Comparison of ENCODE assay signal across 19 cellular contexts in the genomic region with DNA sequence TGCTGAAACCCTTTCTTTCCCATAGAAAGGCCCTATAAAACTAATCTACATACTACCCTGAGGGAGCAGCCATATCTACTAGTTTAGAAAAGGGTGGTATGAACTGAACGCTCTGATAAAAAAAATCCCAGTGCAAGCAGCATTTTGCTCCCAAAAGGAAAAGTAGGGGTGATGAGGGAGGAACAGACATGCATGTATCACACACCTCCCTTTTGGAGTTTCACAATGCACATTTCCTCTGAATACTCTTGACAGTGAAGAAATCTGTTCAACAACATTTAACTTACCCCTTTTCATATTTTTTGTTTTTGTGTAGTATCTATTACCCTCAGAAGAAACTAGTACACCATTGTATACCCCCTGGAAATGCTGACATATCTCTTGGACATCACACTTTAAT.
DNase-seq lines count a peak whose midpoint lies in the region; ATAC-seq and TF ChIP-seq lines count a peak whose summit lies in the region.
"Had no signal": no experiment of that assay in that cellular context is flagged by ENCODE, and none has a peak within 500 bp of the region (broad histone marks: within the 10 kb centered on the region; RNA-seq: fewer than 3 reads in every experiment).

No MANE protein-coding gene starts in this region.

- TF ChIP-seq POLR2A in IMR-90 (IDR thresholded peaks at IDR 0.05; ENCODE audit: low read depth, low read length): no peak

- no peak overlapping the region for H2BK20ac ChIP-seq in IMR-90 (ENCODE audit: low read depth, low read length)

- DNase-seq in Ammon's horn (ENCODE audit: low spot score): peak; percentile 14
- DNase-seq in IMR-90: no peak
- no peak for DNase-seq in T-helper 17 cell
- DNase-seq in medulla oblongata (ENCODE audit: extremely low spot score): peak; percentile 25
- no peak for DNase-seq in SJCRH30
- no peak for DNase-seq in effector CD8-positive, alpha-beta T cell (lab: John Stamatoyannopoulos, UW)
- DNase-seq in NCI-H146 (lab: John Stamatoyannopoulos, UW): no peak
- DNase-seq: ACHN; activated CD4-positive, CD25-positive, alpha-beta regulatory T cell; activated gamma-delta T cell treated with Interleukin-2 at 50 U/mL for 16 hours; foreskin melanocyte; GOT3; NCI-H2081; NCI-H524 treated with DMSO at 0.1 percent for 48 hours; nephron progenitor cell; RPMI8226 had no signal

- no peak overlapping the region for H2AFZ ChIP-seq in IMR-90 (replicated peaks; ENCODE audit: low read length, poor library complexity)

- no peak for ATAC-seq in IMR-90 (ENCODE audit: low read depth)
- ATAC-seq in T-helper 17 cell: no peak
- no peak for ATAC-seq in HG03108 (IDR thresholded peaks at IDR 0.05; ENCODE audit: unreplicated experiment)

- H3K4me3 ChIP-seq in IMR-90 (ENCODE audit: insufficient read depth, low read depth, low read length): no peak overlapping the region
- no peak overlapping the region for H3K4me3 ChIP-seq in SJCRH30
- H3K4me3 ChIP-seq: lung had no signal

- no CpG with 5 or more reads among the region's 1 CpG for WGBS in IMR-90 (ENCODE audit: extremely low coverage in 2 of 2, insufficient read length in 1 of 2), 2 experiments

- no TSS peak for BruUV-seq in IMR-90 (replicated peaks; lab: Mats Ljungman, UMichigan)

- POLR2A ChIA-PET in IMR-90 (lab: Charles Lee; ENCODE audit: unreplicated experiment): no interaction called here

- H3K36me3 Mint-ChIP-seq in T-helper 17 cell (ENCODE audit: low read depth): no peaks in the 10 kb centered on the region

- CTCF ChIA-PET in IMR-90 (lab: Yijun Ruan, JAX): no interaction called here

- H3K4me2 ChIP-seq in IMR-90 (ENCODE audit: low read depth, low read length): no peak overlapping the region

- H3K4me3 Mint-ChIP-seq in T-helper 17 cell: no peak overlapping the region
- H3K4me3 Mint-ChIP-seq: nephron progenitor cell; T-helper 1 cell treated with Interleukin-12 subunit alpha and Interleukin-12 subunit beta and Interleukin-4 antibody, amounts not matched to agents 30 μg/mL and 1 μg/mL, for 36 hours had no signal

- no peak overlapping the region for H2BK15ac ChIP-seq in IMR-90 (ENCODE audit: low read depth, low read length)

- H2AK5ac ChIP-seq in IMR-90 (ENCODE audit: low read depth, low read length): no peak overlapping the region

- no peak for TF ChIP-seq CTCF in IMR-90 (conservative IDR thresholded peaks at IDR 0.05; ENCODE audit: low read depth, low read length)

- 0 out of 2 replicates have a peak overlapping the region, but pooled peaks have one; percentile 64 for H3K14ac ChIP-seq in IMR-90 (replicated peaks; ENCODE audit: low read depth, low read length)

- no peak overlapping the region for H2AK9ac ChIP-seq in IMR-90 (replicated peaks; ENCODE audit: low read depth, low read length, poor library complexity)

- in situ Hi-C loops in IMR-90 (cut with MboI; ENCODE audit: low sequenced_read_pairs): no loop called here

- H4K91ac ChIP-seq in IMR-90 (ENCODE audit: insufficient read depth, low read depth, low read length): no peak overlapping the region

- H3K36me3 ChIP-seq in IMR-90 (ENCODE audit: control insufficient read depth, insufficient read depth, low read length): no peaks in the 10 kb centered on the region
- no peaks in the 10 kb centered on the region for H3K36me3 ChIP-seq in SJCRH30

- no peak overlapping the region for H3K18ac ChIP-seq in IMR-90 (ENCODE audit: low read depth, low read length)

- H3K9ac ChIP-seq in IMR-90 (ENCODE audit: low read depth, low read length): no peak overlapping the region

- H3K27ac ChIP-seq in IMR-90 (ENCODE audit: insufficient read depth, low read length) (no peak overlapping the region), SJCRH30 (no peak overlapping the region)

- H4K5ac ChIP-seq in IMR-90 (ENCODE audit: low read depth, low read length): no peak overlapping the region

- peaks cover 5% of the 10 kb centered on the region; the same call in 1 of the 2 replicates for H3K9me3 ChIP-seq in IMR-90 (ENCODE audit: control insufficient read depth, insufficient read depth, low read length)
- H3K9me3 ChIP-seq in T-helper 17 cell (ENCODE audit: control insufficient read depth, low read length, poor library complexity, severe bottlenecking): no peaks in the 10 kb centered on the region
- H3K9me3 ChIP-seq in SJCRH30 (replicated peaks): no peaks in the 10 kb centered on the region

- H3K4me1 ChIP-seq in IMR-90 (ENCODE audit: control insufficient read depth, insufficient read depth, low read length) (peaks cover 8% of the 10 kb centered on the region), SJCRH30 (peaks cover 6% of the 10 kb centered on the region; the same call in 1 of the 2 replicates)

- no peak overlapping the region for H3K56ac ChIP-seq in IMR-90 (ENCODE audit: extremely low read depth, insufficient read depth, low read length)

- H3K27me3 ChIP-seq in IMR-90 (ENCODE audit: control insufficient read depth, insufficient read depth, low read length) (no peaks in the 10 kb centered on the region), SJCRH30 (no peaks in the 10 kb centered on the region)

- H4K20me1 ChIP-seq in IMR-90 (ENCODE audit: insufficient read depth, low read length): no peaks in the 10 kb centered on the region

- intact Hi-C loops in IMR-90 (cut with micrococcal nuclease): no loop called here

- TF ChIP-seq RAD21 in IMR-90 (IDR thresholded peaks at IDR 0.05; ENCODE audit: low read length): no peak

- H4K8ac ChIP-seq in IMR-90 (ENCODE audit: low read depth in 2 of 2, low read length in 2 of 2): 0 out of 4 replicates have a peak overlapping the region, but pooled peaks of 1 of the 2 experiments have one; percentile 62

- H3K27me3 Mint-ChIP-seq in T-helper 17 cell: no peaks in the 10 kb centered on the region

- no peaks in the 10 kb centered on the region for H3K4me1 Mint-ChIP-seq in T-helper 17 cell

- peak overlapping the region; percentile 32 for H3K27ac Mint-ChIP-seq in T-helper 17 cell
- H3K27ac Mint-ChIP-seq: T-helper 1 cell treated with Interleukin-12 subunit alpha and Interleukin-12 subunit beta and Interleukin-4 antibody, amounts not matched to agents 30 μg/mL and 1 μg/mL, for 36 hours had no signal

- no peak overlapping the region for H3K4ac ChIP-seq in IMR-90 (ENCODE audit: low read depth, low read length)

- no peaks in the 10 kb centered on the region for H3K9me1 ChIP-seq in IMR-90 (ENCODE audit: insufficient read depth, low read length)

- H3K23ac ChIP-seq in IMR-90 (ENCODE audit: low read depth, low read length): no peak overlapping the region

- no peaks in the 10 kb centered on the region for H3K79me1 ChIP-seq in IMR-90 (ENCODE audit: low read depth in 1 of 2, low read length in 2 of 2)

- no peak overlapping the region for H2BK120ac ChIP-seq in IMR-90 (ENCODE audit: low read depth, low read length)

- dilution Hi-C loops in IMR-90 (cut with HindIII; ENCODE audit: low sequenced_read_pairs, unreplicated experiment): no loop called here

- no peak overlapping the region for H2BK5ac ChIP-seq in IMR-90 (ENCODE audit: low read depth, low read length, poor library complexity, severe bottlenecking)

TF ChIP-seq in IMR-90, 13 proteins besides CTCF, POLR2A, EP300 and RAD21:
- TF ChIP-seq MAZ (IDR thresholded peaks at IDR 0.05; ENCODE audit: borderline replicate concordance, low read depth, low read length) (no peak), MXI1 (IDR thresholded peaks at IDR 0.05; ENCODE audit: borderline replicate concordance, low read depth, low read length) (no peak), BHLHE40 (IDR thresholded peaks at IDR 0.05; ENCODE audit: low read depth, low read length) (no peak), SMC3 (IDR thresholded peaks at IDR 0.05; ENCODE audit: low read depth, low read length) (no peak), CEBPB (IDR thresholded peaks at IDR 0.05; ENCODE audit: low read depth, low read length) (no peak), RFX5 (IDR thresholded peaks at IDR 0.05; ENCODE audit: low read depth, low read length) (no peak), CHD1 (IDR thresholded peaks at IDR 0.05; ENCODE audit: low read depth, low read length) (no peak), RCOR1 (IDR thresholded peaks at IDR 0.05; ENCODE audit: insufficient replicate concordance, low read length) (no peak), FOS (IDR thresholded peaks at IDR 0.05; ENCODE audit: low read depth, low read length) (no peak), NFE2L2 (IDR thresholded peaks at IDR 0.05; ENCODE audit: low read depth, low read length) (no peak), MAFK (IDR thresholded peaks at IDR 0.05; ENCODE audit: low read depth, low read length) (no peak)
- TF ChIP-seq, protein P1, sequence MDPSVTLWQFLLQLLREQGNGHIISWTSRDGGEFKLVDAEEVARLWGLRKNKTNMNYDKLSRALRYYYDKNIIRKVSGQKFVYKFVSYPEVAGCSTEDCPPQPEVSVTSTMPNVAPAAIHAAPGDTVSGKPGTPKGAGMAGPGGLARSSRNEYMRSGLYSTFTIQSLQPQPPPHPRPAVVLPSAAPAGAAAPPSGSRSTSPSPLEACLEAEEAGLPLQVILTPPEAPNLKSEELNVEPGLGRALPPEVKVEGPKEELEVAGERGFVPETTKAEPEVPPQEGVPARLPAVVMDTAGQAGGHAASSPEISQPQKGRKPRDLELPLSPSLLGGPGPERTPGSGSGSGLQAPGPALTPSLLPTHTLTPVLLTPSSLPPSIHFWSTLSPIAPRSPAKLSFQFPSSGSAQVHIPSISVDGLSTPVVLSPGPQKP (IDR thresholded peaks at IDR 0.05; ENCODE audit: borderline replicate concordance, low read depth, low read length): no peak
- TF ChIP-seq, protein P2, sequence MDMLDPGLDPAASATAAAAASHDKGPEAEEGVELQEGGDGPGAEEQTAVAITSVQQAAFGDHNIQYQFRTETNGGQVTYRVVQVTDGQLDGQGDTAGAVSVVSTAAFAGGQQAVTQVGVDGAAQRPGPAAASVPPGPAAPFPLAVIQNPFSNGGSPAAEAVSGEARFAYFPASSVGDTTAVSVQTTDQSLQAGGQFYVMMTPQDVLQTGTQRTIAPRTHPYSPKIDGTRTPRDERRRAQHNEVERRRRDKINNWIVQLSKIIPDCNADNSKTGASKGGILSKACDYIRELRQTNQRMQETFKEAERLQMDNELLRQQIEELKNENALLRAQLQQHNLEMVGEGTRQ (IDR thresholded peaks at IDR 0.05; ENCODE audit: low read depth, low read length): no peak
TF ChIP-seq in IMR-90: peak in this region for 0.

Comparison
In these comparisons a context has a peak if more than half of its experiments do, and no peak if none do; other contexts are left out.
1. DNase-seq: peak in Ammon's horn (single experiment) and medulla oblongata (single experiment); none in IMR-90 (single experiment), T-helper 17 cell (0 of 3), SJCRH30 (0 of 2), effector CD8-positive, alpha-beta T cell (single experiment) and NCI-H146 (single experiment).